Comparison of ENCODE assay signal across 1 cellular context in the genomic region with DNA sequence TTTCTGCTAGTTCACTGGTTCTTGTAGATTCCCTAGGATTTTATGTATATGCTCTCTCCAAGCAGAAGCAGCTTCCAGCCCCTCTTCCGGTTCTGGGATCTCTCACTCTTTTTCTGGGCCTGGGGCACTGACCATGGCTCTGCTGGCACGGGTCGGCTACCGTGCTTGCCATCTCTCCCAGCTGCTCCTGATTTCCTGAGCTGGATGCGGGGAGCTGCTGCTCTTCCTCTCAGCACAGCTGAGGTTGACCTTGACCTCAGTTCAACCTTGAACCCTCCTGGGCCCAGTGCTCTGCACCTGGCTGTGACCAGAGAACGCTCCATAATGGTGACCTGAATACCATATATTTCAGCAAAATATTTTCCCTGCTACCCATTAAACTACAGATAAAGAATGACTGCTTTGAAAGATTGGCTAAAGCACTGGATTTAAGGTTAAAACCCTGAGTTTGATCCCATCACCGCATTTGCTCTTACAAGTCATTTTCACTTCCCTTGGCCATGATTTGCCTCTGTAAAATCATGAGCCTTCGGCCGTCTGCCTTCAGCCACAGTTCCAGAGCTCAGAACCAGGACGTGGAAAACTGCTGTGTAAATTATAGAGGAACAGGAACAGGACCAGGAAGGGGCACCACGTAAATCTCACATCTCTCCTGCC.
TF ChIP-seq lines count a peak whose summit lies in the region.

No MANE protein-coding gene starts in this region.

TF ChIP-seq in HepG2, 621 proteins besides CTCF, POLR2A, EP300 and RAD21 (continued from another document):
- TF ChIP-seq, protein P1, sequence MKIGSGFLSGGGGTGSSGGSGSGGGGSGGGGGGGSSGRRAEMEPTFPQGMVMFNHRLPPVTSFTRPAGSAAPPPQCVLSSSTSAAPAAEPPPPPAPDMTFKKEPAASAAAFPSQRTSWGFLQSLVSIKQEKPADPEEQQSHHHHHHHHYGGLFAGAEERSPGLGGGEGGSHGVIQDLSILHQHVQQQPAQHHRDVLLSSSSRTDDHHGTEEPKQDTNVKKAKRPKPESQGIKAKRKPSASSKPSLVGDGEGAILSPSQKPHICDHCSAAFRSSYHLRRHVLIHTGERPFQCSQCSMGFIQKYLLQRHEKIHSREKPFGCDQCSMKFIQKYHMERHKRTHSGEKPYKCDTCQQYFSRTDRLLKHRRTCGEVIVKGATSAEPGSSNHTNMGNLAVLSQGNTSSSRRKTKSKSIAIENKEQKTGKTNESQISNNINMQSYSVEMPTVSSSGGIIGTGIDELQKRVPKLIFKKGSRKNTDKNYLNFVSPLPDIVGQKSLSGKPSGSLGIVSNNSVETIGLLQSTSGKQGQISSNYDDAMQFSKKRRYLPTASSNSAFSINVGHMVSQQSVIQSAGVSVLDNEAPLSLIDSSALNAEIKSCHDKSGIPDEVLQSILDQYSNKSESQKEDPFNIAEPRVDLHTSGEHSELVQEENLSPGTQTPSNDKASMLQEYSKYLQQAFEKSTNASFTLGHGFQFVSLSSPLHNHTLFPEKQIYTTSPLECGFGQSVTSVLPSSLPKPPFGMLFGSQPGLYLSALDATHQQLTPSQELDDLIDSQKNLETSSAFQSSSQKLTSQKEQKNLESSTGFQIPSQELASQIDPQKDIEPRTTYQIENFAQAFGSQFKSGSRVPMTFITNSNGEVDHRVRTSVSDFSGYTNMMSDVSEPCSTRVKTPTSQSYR (CRISPR knock-in tag; IDR thresholded peaks at IDR 0.05; ENCODE audit: borderline replicate concordance), result no peak
- TF ChIP-seq ZNF460 (CRISPR knock-in tag; IDR thresholded peaks at IDR 0.05; ENCODE audit: borderline replicate concordance), result no peak
- TF ChIP-seq ZNF773 (CRISPR knock-in tag; IDR thresholded peaks at IDR 0.05; ENCODE audit: borderline replicate concordance), result no peak
- TF ChIP-seq NR2F1 (CRISPR knock-in tag; IDR thresholded peaks at IDR 0.05), result 0 out of 4 replicates have a peak, but pooled peaks of 1 of the 2 experiments have one; percentile 21
- no peak for TF ChIP-seq ZNF572 (CRISPR knock-in tag; IDR thresholded peaks at IDR 0.05)
- no peak for TF ChIP-seq ELK4 (CRISPR knock-in tag; IDR thresholded peaks at IDR 0.05; ENCODE audit: borderline replicate concordance)
- TF ChIP-seq KDM2A (CRISPR knock-in tag; IDR thresholded peaks at IDR 0.05; ENCODE audit: borderline replicate concordance, low read depth), result no peak
- TF ChIP-seq ZNF772 (CRISPR knock-in tag; IDR thresholded peaks at IDR 0.05), result no peak
- TF ChIP-seq, protein P2, sequence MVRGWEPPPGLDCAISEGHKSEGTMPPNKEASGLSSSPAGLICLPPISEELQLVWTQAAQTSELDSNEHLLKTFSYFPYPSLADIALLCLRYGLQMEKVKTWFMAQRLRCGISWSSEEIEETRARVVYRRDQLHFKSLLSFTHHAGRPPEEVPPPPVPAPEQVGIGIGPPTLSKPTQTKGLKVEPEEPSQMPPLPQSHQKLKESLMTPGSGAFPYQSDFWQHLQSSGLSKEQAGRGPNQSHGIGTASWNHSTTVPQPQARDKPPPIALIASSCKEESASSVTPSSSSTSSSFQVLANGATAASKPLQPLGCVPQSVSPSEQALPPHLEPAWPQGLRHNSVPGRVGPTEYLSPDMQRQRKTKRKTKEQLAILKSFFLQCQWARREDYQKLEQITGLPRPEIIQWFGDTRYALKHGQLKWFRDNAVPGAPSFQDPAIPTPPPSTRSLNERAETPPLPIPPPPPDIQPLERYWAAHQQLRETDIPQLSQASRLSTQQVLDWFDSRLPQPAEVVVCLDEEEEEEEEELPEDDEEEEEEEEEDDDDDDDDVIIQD (CRISPR knock-in tag; IDR thresholded peaks at IDR 0.05; ENCODE audit: low read depth), result no peak
- no peak for TF ChIP-seq ZBTB44 (CRISPR knock-in tag; IDR thresholded peaks at IDR 0.05)
- TF ChIP-seq HNF4A (CRISPR knock-in tag; IDR thresholded peaks at IDR 0.05), result peak; percentile 27; the same call in 1 of the 2 replicates
- no peak for TF ChIP-seq PHF20 (CRISPR knock-in tag; IDR thresholded peaks at IDR 0.05)
- TF ChIP-seq, protein P3, sequence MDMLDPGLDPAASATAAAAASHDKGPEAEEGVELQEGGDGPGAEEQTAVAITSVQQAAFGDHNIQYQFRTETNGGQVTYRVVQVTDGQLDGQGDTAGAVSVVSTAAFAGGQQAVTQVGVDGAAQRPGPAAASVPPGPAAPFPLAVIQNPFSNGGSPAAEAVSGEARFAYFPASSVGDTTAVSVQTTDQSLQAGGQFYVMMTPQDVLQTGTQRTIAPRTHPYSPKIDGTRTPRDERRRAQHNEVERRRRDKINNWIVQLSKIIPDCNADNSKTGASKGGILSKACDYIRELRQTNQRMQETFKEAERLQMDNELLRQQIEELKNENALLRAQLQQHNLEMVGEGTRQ (IDR thresholded peaks at IDR 0.05; ENCODE audit: low read depth, low read length), result no peak
- TF ChIP-seq, protein P3 (CRISPR knock-in tag; IDR thresholded peaks at IDR 0.05; ENCODE audit: borderline replicate concordance), result no peak
- TF ChIP-seq HNRNPL (IDR thresholded peaks at IDR 0.05; ENCODE audit: low read depth, low read length), result no peak
- TF ChIP-seq ZNF331 (CRISPR knock-in tag; IDR thresholded peaks at IDR 0.05), result no peak
- no peak for TF ChIP-seq SKI (IDR thresholded peaks at IDR 0.05; ENCODE audit: partially characterized antibody)
- no peak for TF ChIP-seq YEATS2 (CRISPR knock-in tag; IDR thresholded peaks at IDR 0.05; ENCODE audit: borderline replicate concordance)
- no peak for TF ChIP-seq MIER2 (CRISPR knock-in tag; IDR thresholded peaks at IDR 0.05)
- TF ChIP-seq GTF2F1 (IDR thresholded peaks at IDR 0.05; ENCODE audit: low read length), result no peak
- TF ChIP-seq JDP2 (CRISPR knock-in tag; IDR thresholded peaks at IDR 0.05; ENCODE audit: borderline replicate concordance), result no peak
- no peak for TF ChIP-seq FOXA3 (CRISPR knock-in tag; IDR thresholded peaks at IDR 0.05)
- TF ChIP-seq ERF (CRISPR knock-in tag; IDR thresholded peaks at IDR 0.05), result no peak
- no peak for TF ChIP-seq ZC3H13 (CRISPR knock-in tag; IDR thresholded peaks at IDR 0.05)
- TF ChIP-seq, protein P4, sequence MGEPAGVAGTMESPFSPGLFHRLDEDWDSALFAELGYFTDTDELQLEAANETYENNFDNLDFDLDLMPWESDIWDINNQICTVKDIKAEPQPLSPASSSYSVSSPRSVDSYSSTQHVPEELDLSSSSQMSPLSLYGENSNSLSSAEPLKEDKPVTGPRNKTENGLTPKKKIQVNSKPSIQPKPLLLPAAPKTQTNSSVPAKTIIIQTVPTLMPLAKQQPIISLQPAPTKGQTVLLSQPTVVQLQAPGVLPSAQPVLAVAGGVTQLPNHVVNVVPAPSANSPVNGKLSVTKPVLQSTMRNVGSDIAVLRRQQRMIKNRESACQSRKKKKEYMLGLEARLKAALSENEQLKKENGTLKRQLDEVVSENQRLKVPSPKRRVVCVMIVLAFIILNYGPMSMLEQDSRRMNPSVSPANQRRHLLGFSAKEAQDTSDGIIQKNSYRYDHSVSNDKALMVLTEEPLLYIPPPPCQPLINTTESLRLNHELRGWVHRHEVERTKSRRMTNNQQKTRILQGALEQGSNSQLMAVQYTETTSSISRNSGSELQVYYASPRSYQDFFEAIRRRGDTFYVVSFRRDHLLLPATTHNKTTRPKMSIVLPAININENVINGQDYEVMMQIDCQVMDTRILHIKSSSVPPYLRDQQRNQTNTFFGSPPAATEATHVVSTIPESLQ (CRISPR knock-in tag; conservative IDR thresholded peaks at IDR 0.05), result no peak
- TF ChIP-seq ESRRA (CRISPR knock-in tag; IDR thresholded peaks at IDR 0.05; ENCODE audit: low read depth), result peak; percentile 77; the same call in 1 of the 2 replicates
- TF ChIP-seq FOSL1 (CRISPR knock-in tag; IDR thresholded peaks at IDR 0.05; ENCODE audit: borderline replicate concordance), result no peak
- TF ChIP-seq HCFC1 (IDR thresholded peaks at IDR 0.05; ENCODE audit: low read depth, low read length), result no peak
- no peak for TF ChIP-seq ZNF441 (CRISPR knock-in tag; IDR thresholded peaks at IDR 0.05; ENCODE audit: borderline replicate concordance)
- no peak for TF ChIP-seq KLF13 (CRISPR knock-in tag; IDR thresholded peaks at IDR 0.05)
- TF ChIP-seq ZNF749 (CRISPR knock-in tag; IDR thresholded peaks at IDR 0.05; ENCODE audit: borderline replicate concordance), result no peak
- no peak for TF ChIP-seq GATAD2A (CRISPR knock-in tag; IDR thresholded peaks at IDR 0.05)
- no peak for TF ChIP-seq ATF7-NPFF (CRISPR knock-in tag; IDR thresholded peaks at IDR 0.05; ENCODE audit: low read depth)
- TF ChIP-seq ZNF451 (CRISPR knock-in tag; IDR thresholded peaks at IDR 0.05), result no peak
- TF ChIP-seq RXRB (CRISPR knock-in tag; IDR thresholded peaks at IDR 0.05; ENCODE audit: borderline replicate concordance), result peak; percentile 39; the same call in 1 of the 2 replicates
- TF ChIP-seq SATB2 (CRISPR knock-in tag; IDR thresholded peaks at IDR 0.05), result no peak
- TF ChIP-seq SALL1 (CRISPR knock-in tag; IDR thresholded peaks at IDR 0.05), result no peak
- TF ChIP-seq CEBPG (CRISPR knock-in tag; IDR thresholded peaks at IDR 0.05), result no peak
- TF ChIP-seq ZFYVE20 (CRISPR knock-in tag; IDR thresholded peaks at IDR 0.05; ENCODE audit: borderline replicate concordance, low read depth), result no peak
- TF ChIP-seq, protein P5, sequence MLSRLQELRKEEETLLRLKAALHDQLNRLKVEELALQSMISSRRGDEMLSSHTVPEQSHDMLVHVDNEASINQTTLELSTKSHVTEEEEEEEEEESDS (CRISPR knock-in tag; IDR thresholded peaks at IDR 0.05; ENCODE audit: borderline replicate concordance), result no peak
- peak; percentile 29 for TF ChIP-seq RBM22 (optimal IDR thresholded peaks at IDR 0.05; ENCODE audit: low read length)
- TF ChIP-seq CAMTA2 (CRISPR knock-in tag; IDR thresholded peaks at IDR 0.05; ENCODE audit: borderline replicate concordance), result no peak
- TF ChIP-seq NFKBIZ (CRISPR knock-in tag; IDR thresholded peaks at IDR 0.05), result no peak
- no peak for TF ChIP-seq ZBTB46 (CRISPR knock-in tag; IDR thresholded peaks at IDR 0.05; ENCODE audit: borderline replicate concordance)
- TF ChIP-seq, protein P6, sequence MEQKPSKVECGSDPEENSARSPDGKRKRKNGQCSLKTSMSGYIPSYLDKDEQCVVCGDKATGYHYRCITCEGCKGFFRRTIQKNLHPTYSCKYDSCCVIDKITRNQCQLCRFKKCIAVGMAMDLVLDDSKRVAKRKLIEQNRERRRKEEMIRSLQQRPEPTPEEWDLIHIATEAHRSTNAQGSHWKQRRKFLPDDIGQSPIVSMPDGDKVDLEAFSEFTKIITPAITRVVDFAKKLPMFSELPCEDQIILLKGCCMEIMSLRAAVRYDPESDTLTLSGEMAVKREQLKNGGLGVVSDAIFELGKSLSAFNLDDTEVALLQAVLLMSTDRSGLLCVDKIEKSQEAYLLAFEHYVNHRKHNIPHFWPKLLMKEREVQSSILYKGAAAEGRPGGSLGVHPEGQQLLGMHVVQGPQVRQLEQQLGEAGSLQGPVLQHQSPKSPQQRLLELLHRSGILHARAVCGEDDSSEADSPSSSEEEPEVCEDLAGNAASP (CRISPR knock-in tag; IDR thresholded peaks at IDR 0.05; ENCODE audit: borderline replicate concordance), result peak; percentile 36; the same call in 1 of the 2 replicates
- no peak for TF ChIP-seq SALL2 (CRISPR knock-in tag; IDR thresholded peaks at IDR 0.05)
- no peak for TF ChIP-seq ZNF710 (CRISPR knock-in tag; IDR thresholded peaks at IDR 0.05; ENCODE audit: borderline replicate concordance)
